ENCODE assay signal across 17 cellular contexts in genomic region chr10:99609186-99609585, GRCh38.
"Had no signal": no experiment of that assay in that cellular context is flagged by ENCODE, and none has a peak within 500 bp of the region (broad histone marks: within the 10 kb centered on the region; RNA-seq: fewer than 3 reads in every experiment).

No MANE protein-coding gene starts in this region.

- H3K27ac ChIP-seq: colonic mucosa, foreskin keratinocyte, neutrophil, psoas muscle, right lobe of liver had no signal

- H3K27ac Mint-ChIP-seq: endodermal cell had no signal

- H3K36me3 ChIP-seq: colonic mucosa had no signal

- H3K9me3 Mint-ChIP-seq: naive thymus-derived CD8-positive, alpha-beta T cell had no signal

- H3K27me3 ChIP-seq: colonic mucosa, neutrophil, right lobe of liver had no signal

- ATAC-seq: foreskin keratinocyte; left colon; naive thymus-derived CD8-positive, alpha-beta T cell; psoas muscle; right lobe of liver had no signal

- H3K4me3 Mint-ChIP-seq: endodermal cell; naive thymus-derived CD8-positive, alpha-beta T cell had no signal

- H3K27me3 Mint-ChIP-seq: naive thymus-derived CD8-positive, alpha-beta T cell had no signal

- DNase-seq: colonic mucosa; effector CD4-positive, alpha-beta T cell; endodermal cell; erythroblast; foreskin keratinocyte; head of caudate nucleus; hippocampal formation; left colon; naive thymus-derived CD8-positive, alpha-beta T cell; psoas muscle; retina; right lobe of liver; stimulated activated CD4-positive, alpha-beta T cell treated with anti-CD3 and anti-CD28 coated beads, Interleukin-4, amount 100 ng/mL, for 1 hour; stimulated activated CD8-positive, alpha-beta memory T cell treated with anti-CD3 and anti-CD28 coated beads, Interleukin-4, amount 100 ng/mL, for 48 hours; stimulated activated naive CD4-positive, alpha-beta T cell treated with Interleukin-2 at 50 U/mL for 16 hours; trophoblast cell had no signal

- H3K4me1 ChIP-seq: colonic mucosa, foreskin keratinocyte, psoas muscle, right lobe of liver had no signal

- H3K9me3 ChIP-seq: colonic mucosa, neutrophil, psoas muscle, right lobe of liver had no signal

- H3K4me3 ChIP-seq: colonic mucosa, psoas muscle, right lobe of liver had no signal
